Comparison of ENCODE assay signal across 8 cellular contexts in genomic region chr12:56020437-56021189, GRCh38. TPM values are rescaled to one million over a fixed set of nuclear protein-coding genes. Genes with fewer than 3 reads are reported as not detected.
A peak's percentile ranks its signal among the peaks of the same experiment; 100 is the strongest.
DNase-seq lines count a peak whose midpoint lies in the region; ATAC-seq and TF ChIP-seq lines count a peak whose summit lies in the region.

TSS of gene IKZF4 (plus strand) at chr12:56021043. CDS start at chr12:56021494, 451 bp downstream.

- no peak for TF ChIP-seq POLR2A in stomach (IDR thresholded peaks at IDR 0.05)

- 31 to 50% (median 43%) methylated on average over 10 of the region's 10 CpGs for WGBS in stomach, 5 donors

- H3K4me1 ChIP-seq in stomach: peaks cover 5 to 26% (median 16%) of the 10 kb centered on the region in 4 donors

- intact Hi-C loops in stomach (cut with DNase I; ENCODE audit: low total_unique reads): no loop called here

- no peaks in the 10 kb centered on the region for H3K36me3 ChIP-seq in kidney epithelial cell (ENCODE audit: control insufficient read depth, insufficient read depth, low read length)
- peaks cover 0 to 26% (median 21%) of the 10 kb centered on the region in 4 donors for H3K36me3 ChIP-seq in stomach

- no peaks in the 10 kb centered on the region for H3K27me3 ChIP-seq in kidney epithelial cell (ENCODE audit: control insufficient read depth, insufficient read depth, low read length)
- no peaks in the 10 kb centered on the region for H3K27me3 ChIP-seq in stomach

- no peaks in the 10 kb centered on the region for H3K9me3 ChIP-seq in stomach

- peak; percentile 35 for DNase-seq in Ammon's horn (ENCODE audit: low spot score)
- peak; percentile 71 for DNase-seq in NCI-H2227 treated with DMSO at 0.1 percent for 48 hours (lab: John Stamatoyannopoulos, UW)
- DNase-seq in caudate nucleus (lab: John Stamatoyannopoulos, UW): peak in 19 of 61 donors; percentile 1 to 41 (median 14)
- no peak for DNase-seq in kidney epithelial cell (ENCODE audit: low read depth)
- no peak for DNase-seq in stomach
- no peak for DNase-seq in putamen (ENCODE audit: low spot score)
- DNase-seq in NCI-H1105 treated with DMSO at 0.1 percent for 48 hours (lab: John Stamatoyannopoulos, UW): no peak

- no peak for TF ChIP-seq EP300 in stomach (IDR thresholded peaks at IDR 0.05)

- ATAC-seq in GM21717 (IDR thresholded peaks at IDR 0.05; ENCODE audit: unreplicated experiment): no peak

- no peak for TF ChIP-seq CTCF in kidney epithelial cell (IDR thresholded peaks at IDR 0.05; ENCODE audit: insufficient read depth, low read length, poor library complexity, severe bottlenecking)
- TF ChIP-seq CTCF in stomach (IDR thresholded peaks at IDR 0.05): no peak

- H3K4me3 ChIP-seq in kidney epithelial cell (ENCODE audit: low read depth, low read length): peak within 1 kb of the TSS; percentile 12
- peak within 1 kb of the TSS; percentile 31 to 41 (median 35) for H3K4me3 ChIP-seq in stomach

- H3K27ac ChIP-seq in caudate nucleus (ENCODE audit: low read depth, low read length) (peak within 1 kb of the TSS; percentile 20), stomach (peak within 1 kb of the TSS in 4 of 5 donors; percentile 58 to 80 (median 74))

RNA-seq across cellular contexts. Expression of gene IKZF4, which starts in this region (rescaled TPM):
- total RNA-seq in kidney epithelial cell (5.7 and 5.8 TPM in 2 replicates), stomach (10 to 100 TPM in 1 of 5 donors, 1 to 10 TPM in 4; 2.3 to 15.6 (median 3.5) TPM)
- polyA plus RNA-seq in stomach: 1 to 10 TPM; 1.5 to 2.9 (median 2.4) TPM

Comparison
In these comparisons a context has a peak if more than half of its experiments do, and no peak if none do; other contexts are left out.
1. DNase-seq: peak in Ammon's horn (single experiment) and NCI-H2227 treated with DMSO at 0.1 percent for 48 hours (single experiment); none in kidney epithelial cell (single experiment), stomach (single experiment), putamen (single experiment) and NCI-H1105 treated with DMSO at 0.1 percent for 48 hours (single experiment).